1 cellular context compared by ENCODE assay signal in genomic region chr1:14946011-14946359, GRCh38.
TF ChIP-seq lines count a peak whose summit lies in the region.

No MANE protein-coding gene starts in this region.

TF ChIP-seq in HepG2, 621 proteins besides CTCF, POLR2A, EP300 and RAD21 (continued from another document):
- TF ChIP-seq ZBTB25 (CRISPR knock-in tag; IDR thresholded peaks at IDR 0.05) = no peak
- TF ChIP-seq NFAT5 (CRISPR knock-in tag; IDR thresholded peaks at IDR 0.05) = no peak
- TF ChIP-seq PCBP2 (optimal IDR thresholded peaks at IDR 0.05; ENCODE audit: low read depth, low read length, poor library complexity, severe bottlenecking) = no peak
- TF ChIP-seq THAP7 (CRISPR knock-in tag; IDR thresholded peaks at IDR 0.05) = no peak
- TF ChIP-seq ZNF629 (CRISPR knock-in tag; conservative IDR thresholded peaks at IDR 0.05) = peak; percentile 89
- TF ChIP-seq ZNF713 (CRISPR knock-in tag; IDR thresholded peaks at IDR 0.05) = no peak
